ENCODE assay signal across 8 cellular contexts in genomic region chr5:138336952-138337684, GRCh38. TPM values are rescaled to one million over a fixed set of nuclear protein-coding genes. Genes with fewer than 3 reads are reported as not detected.
DNase-seq lines count a peak whose midpoint lies in the region; ATAC-seq and TF ChIP-seq lines count a peak whose summit lies in the region.

No MANE protein-coding gene starts in this region.

- peak overlapping the region; percentile 95 to 98 (median 97) for H3K9ac ChIP-seq in skeletal muscle tissue (ENCODE audit: low read depth in 1 of 3, low read length in 3 of 3)

- ATAC-seq in GM19351 (IDR thresholded peaks at IDR 0.05; ENCODE audit: unreplicated experiment): peak; percentile 18
- ATAC-seq in HG03378 (IDR thresholded peaks at IDR 0.05; ENCODE audit: unreplicated experiment): peak; percentile 15

- peak; percentile 66 for DNase-seq in COLO829 (ENCODE audit: low spot score)
- DNase-seq in Peyer's patch: peak in 2 of 3 donors; percentile 74 to 88
- peak; percentile 88 for DNase-seq in cardiac fibroblast (ENCODE audit: low read depth in 2 of 2)
- peak; percentile 58 for DNase-seq in iPS-NIHi7 (ENCODE audit: extremely low spot score)
- no peak for DNase-seq in NCI-H2171 (lab: John Stamatoyannopoulos, UW)

- H3K27me3 ChIP-seq in Peyer's patch (no peaks in the 10 kb centered on the region), skeletal muscle tissue (ENCODE audit: control insufficient read depth in 3 of 3, insufficient read depth in 3 of 3, low read length in 3 of 3) (no peaks in the 10 kb centered on the region)

- TF ChIP-seq POLR2A in Peyer's patch (IDR thresholded peaks at IDR 0.05): no peak

- no peak for TF ChIP-seq CTCF in Peyer's patch (IDR thresholded peaks at IDR 0.05)
- TF ChIP-seq CTCF in cardiac fibroblast (IDR thresholded peaks at IDR 0.05; ENCODE audit: low read depth, low read length): no peak

- peak overlapping the region; percentile 86 to 92 (median 89) for H3K27ac ChIP-seq in Peyer's patch
- H3K27ac ChIP-seq in skeletal muscle tissue (ENCODE audit: low read depth, low read length): peak overlapping the region; percentile 99

- H3K36me3 ChIP-seq in Peyer's patch (peaks cover 0 to 11% (median 0%) of the 10 kb centered on the region in 3 donors), skeletal muscle tissue (ENCODE audit: control insufficient read depth in 3 of 3, insufficient read depth in 3 of 3, low read length in 3 of 3) (peaks cover 3 to 11% (median 8%) of the 10 kb centered on the region in 3 donors)

- peaks cover 0 to 20% (median 0%) of the 10 kb centered on the region in 4 donors for H3K4me1 ChIP-seq in Peyer's patch
- peaks cover 22 to 44% (median 33%) of the 10 kb centered on the region in 3 donors for H3K4me1 ChIP-seq in skeletal muscle tissue (ENCODE audit: control insufficient read depth in 3 of 3, insufficient read depth in 3 of 3, low read length in 3 of 3)

- H3K4me3 ChIP-seq in Peyer's patch (peak overlapping the region; percentile 80 to 91 (median 84)), cardiac fibroblast (replicated peaks in 1 of 2; ENCODE audit: low read depth in 2 of 2, low read length in 2 of 2) (peak overlapping the region; percentile 71 to 76), skeletal muscle tissue (ENCODE audit: low read length in 3 of 3) (peak overlapping the region; percentile 83 to 98 (median 85))

- no peaks in the 10 kb centered on the region for H3K9me3 ChIP-seq in Peyer's patch
- H3K9me3 ChIP-seq in skeletal muscle tissue (ENCODE audit: control insufficient read depth in 3 of 3, low read length in 3 of 3): no peaks in the 10 kb centered on the region

RNA-seq across cellular contexts. Expression of gene FAM53C, which starts 0.9 kb away (rescaled TPM):
- 10 to 100 TPM; 19.1 to 22.1 (median 20.7) TPM for total RNA-seq in Peyer's patch
- 17.2 TPM for total RNA-seq in skeletal muscle tissue

RNA-seq across cellular contexts. Expression of gene CDC25C, which starts 5.5 kb away (rescaled TPM):
- total RNA-seq in Peyer's patch (1 to 10 TPM in 1 of 4 donors, under 1 TPM in 3; 0.88 to 4.1 (median 0.94) TPM), skeletal muscle tissue (3.7 TPM)

RNA-seq across cellular contexts. Expression of gene KDM3B, which starts 15.4 kb away (rescaled TPM):
- total RNA-seq in Peyer's patch: 10 to 100 TPM; 55.3 to 85.2 (median 68.1) TPM
- 75.2 TPM for total RNA-seq in skeletal muscle tissue
